ENCODE assay signal across 8 cellular contexts in the genomic region with DNA sequence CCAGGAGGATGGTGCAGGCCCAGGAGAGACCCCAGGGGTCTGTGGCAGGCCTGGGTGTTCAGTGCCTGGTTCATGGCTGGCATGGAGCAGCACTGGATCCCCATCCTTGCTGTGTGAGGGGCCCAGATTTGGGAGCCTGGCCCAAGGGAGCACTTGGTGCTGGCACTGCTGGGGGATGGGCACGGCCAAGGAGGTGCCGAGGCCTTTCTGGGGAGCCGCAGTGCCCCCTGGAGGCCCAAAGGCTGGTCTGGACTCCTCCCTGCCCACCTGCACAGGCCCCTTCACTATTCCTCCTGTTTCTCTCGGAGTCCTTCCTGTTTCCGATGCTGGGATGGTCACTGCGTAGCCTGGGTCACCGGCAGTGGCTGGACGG. TPM values are rescaled to one million over a fixed set of nuclear protein-coding genes. Genes with fewer than 3 reads are reported as not detected.
DNase-seq lines count a peak whose midpoint lies in the region; ATAC-seq, FAIRE-seq and TF ChIP-seq lines count a peak whose summit lies in the region.

No MANE protein-coding gene starts in this region.

- FAIRE-seq in pancreas (lab: Jason Lieb, UNC): no peak

- H3K27me3 ChIP-seq in brain microvascular endothelial cell (replicated peaks) (no peaks in the 10 kb centered on the region), pancreas (no peaks in the 10 kb centered on the region)

- H3K27ac ChIP-seq in brain microvascular endothelial cell: no peak overlapping the region
- no peak overlapping the region for H3K27ac ChIP-seq in pancreas

- WGBS in pancreas, 2 donors: 67 to 71% methylated on average over 8 of the region's 8 CpGs

- peak in 3 of 4 donors; percentile 29 to 44 (median 43) for ATAC-seq in pancreas
- ATAC-seq in GM18517 (IDR thresholded peaks at IDR 0.05; ENCODE audit: unreplicated experiment): no peak
- ATAC-seq in HG02884 (IDR thresholded peaks at IDR 0.05; ENCODE audit: unreplicated experiment): no peak

- DNase-seq in SIG-M5 treated with dmso at 0.1 percent for 504 hours (lab: John Stamatoyannopoulos, UW; ENCODE audit: unreplicated experiment) (peak; percentile 18), SIG-M5 (lab: John Stamatoyannopoulos, UW) (no peak), KBM-7 (peak; percentile 42), brain microvascular endothelial cell (no peak), pancreas (peak in 1 of 6 donors; percentile 46), T-helper 2 cell (no peak)

- peak; percentile 63 for TF ChIP-seq CTCF in brain microvascular endothelial cell (IDR thresholded peaks at IDR 0.05; ENCODE audit: low read depth, low read length, missing control alignments)
- peak in 1 of 4 donors; percentile 22 for TF ChIP-seq CTCF in pancreas (IDR thresholded peaks at IDR 0.05)

- no peaks in the 10 kb centered on the region for H3K9me3 ChIP-seq in pancreas

- intact Hi-C loops in pancreas (cut with DNase I): no loop called here

- H3K36me3 ChIP-seq in brain microvascular endothelial cell (replicated peaks) (no peaks in the 10 kb centered on the region), pancreas (peaks cover 0 to 5% (median 0%) of the 10 kb centered on the region in 3 donors)

- H3K4me3 ChIP-seq in brain microvascular endothelial cell (ENCODE audit: low read depth, low read length) (no peak overlapping the region), pancreas (peak overlapping the region in 1 of 4 donors; percentile 86)

- in situ Hi-C loops in KBM-7 (cut with MboI; ENCODE audit: low pct_unique_long_range_greater_than_20kb, low sequenced_read_pairs): no loop called here
- in situ Hi-C loops in brain microvascular endothelial cell (cut with HindIII; ENCODE audit: low pct_ligation_motif_present, low sequenced_read_pairs): no loop called here

- H3K4me1 ChIP-seq in pancreas: peaks cover 0 to 7% (median 5%) of the 10 kb centered on the region in 3 donors

RNA-seq across cellular contexts. Expression of a gene that starts 48.6 kb away (rescaled TPM):
- total RNA-seq in pancreas: not detected
- under 1 TPM in 1 of 2 donors, not detected in 1; 0.21 TPM for polyA plus RNA-seq in pancreas

RNA-seq across cellular contexts. Expression of a gene that starts 56.8 kb away (rescaled TPM):
- total RNA-seq in pancreas: under 1 TPM in 3 of 6 donors, not detected in 3; 0.08 to 0.37 (median 0.09) TPM
- 10 to 100 TPM in 1 of 2 donors, 1 to 10 TPM in 1; 6.1 to 12.0 TPM for polyA plus RNA-seq in pancreas

Comparison
In these comparisons a context has a peak if more than half of its experiments do, and no peak if none do; other contexts are left out.
1. DNase-seq: peak in SIG-M5 treated with dmso at 0.1 percent for 504 hours (single experiment) and KBM-7 (single experiment); none in SIG-M5 (single experiment), brain microvascular endothelial cell (single experiment) and T-helper 2 cell (0 of 5).
2. ATAC-seq: peak in pancreas (3 of 4); none in GM18517 (single experiment) and HG02884 (single experiment).